25 cellular contexts compared by ENCODE assay signal in the genomic region with DNA sequence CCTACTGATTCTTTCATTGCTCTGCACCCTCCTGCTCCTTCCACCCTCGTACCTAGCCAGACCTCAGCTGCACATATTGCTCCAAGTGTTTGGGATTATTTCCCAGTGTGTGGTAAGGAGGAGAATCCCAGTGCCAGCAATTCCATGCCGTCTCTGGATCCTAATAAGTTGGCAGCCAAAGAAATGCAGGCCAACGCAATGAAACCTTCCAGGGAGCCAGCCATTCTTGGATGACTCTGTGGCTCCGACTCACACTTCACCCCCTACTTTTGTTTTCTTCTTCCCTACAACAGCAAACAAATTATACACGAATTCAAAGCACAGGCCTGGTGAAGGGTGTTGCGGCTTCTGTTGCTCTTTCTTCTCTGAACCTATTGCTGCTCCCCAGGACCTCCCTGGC.
"Had no signal": no experiment of that assay in that cellular context is flagged by ENCODE, and none has a peak within 500 bp of the region (broad histone marks: within the 10 kb centered on the region; RNA-seq: fewer than 3 reads in every experiment).

No MANE protein-coding gene starts in this region.

- H3K4me1 Mint-ChIP-seq: central memory CD8-positive, alpha-beta T cell; stimulated activated naive B cell treated with anti-CD40 and anti-IgM and Interleukin-4, amounts not matched to agents 10 μg/mL and 1 μg/mL and 100 μg/mL, for 72 hours had no signal

- H3K36me3 ChIP-seq: breast epithelium, heart right ventricle, pancreas, thoracic aorta had no signal

- H3K4me3 ChIP-seq: breast epithelium, heart right ventricle, pancreas, psoas muscle, smooth muscle cell, thoracic aorta had no signal

- H3K4me3 Mint-ChIP-seq: activated naive CD8-positive, alpha-beta T cell; activated T-cell treated with anti-CD3 and anti-CD28 coated beads, Interleukin-2, amount 50 U/mL, for 72 hours; central memory CD8-positive, alpha-beta T cell; dendritic cell treated with granulocyte-macrophage colony-stimulating factor and Interleukin-4, amounts not matched to agents 40 ng/mL and 50 ng/mL, for 4 days; endodermal cell; naive B cell; nephron progenitor cell; stimulated activated naive B cell treated with anti-CD40 and anti-IgM and Interleukin-4, amounts not matched to agents 10 μg/mL and 1 μg/mL and 100 μg/mL, for 72 hours had no signal

- H3K9me3 Mint-ChIP-seq: dendritic cell treated with granulocyte-macrophage colony-stimulating factor and Interleukin-4, amounts not matched to agents 40 ng/mL and 50 ng/mL, for 4 days; endodermal cell; nephron progenitor cell had no signal

- H3K27ac Mint-ChIP-seq: activated naive CD8-positive, alpha-beta T cell; activated T-cell treated with anti-CD3 and anti-CD28 coated beads, Interleukin-2, amount 50 U/mL, for 72 hours; dendritic cell treated with granulocyte-macrophage colony-stimulating factor and Interleukin-4, amounts not matched to agents 40 ng/mL and 50 ng/mL, for 4 days; endodermal cell; naive B cell; nephron progenitor cell; stimulated activated naive B cell treated with anti-CD40 and anti-IgM and Interleukin-4, amounts not matched to agents 10 μg/mL and 1 μg/mL and 100 μg/mL, for 72 hours had no signal

- ATAC-seq: activated T-cell treated with anti-CD3 and anti-CD28 coated beads, Interleukin-2, amount 50 U/mL, for 72 hours; esophagus mucosa; foreskin keratinocyte; left lobe of liver; pancreas; psoas muscle; stimulated activated naive B cell treated with anti-CD40 and anti-IgM and Interleukin-4, amounts not matched to agents 10 μg/mL and 1 μg/mL and 100 μg/mL, for 72 hours had no signal

- H3K27me3 ChIP-seq: breast epithelium, foreskin keratinocyte, heart right ventricle, pancreas had no signal

- H3K27me3 Mint-ChIP-seq: activated naive CD8-positive, alpha-beta T cell; dendritic cell treated with granulocyte-macrophage colony-stimulating factor and Interleukin-4, amounts not matched to agents 40 ng/mL and 50 ng/mL, for 4 days; naive B cell had no signal

- H3K4me1 ChIP-seq: pancreas, psoas muscle had no signal

- DNase-seq: activated CD4-positive, alpha-beta T cell treated with anti-CD3 and anti-CD28 coated beads for 4 hours; activated CD4-positive, alpha-beta T cell treated with anti-CD3 and anti-CD28 coated beads, Interleukin-2, amount 50 U/mL, for 4 hours; activated CD4-positive, CD25-positive, alpha-beta regulatory T cell; activated naive CD4-positive, alpha-beta T cell treated with Interleukin-2 at 50 U/mL for 16 hours; activated T-cell treated with anti-CD3 and anti-CD28 coated beads for 4 hours; activated T-cell treated with anti-CD3 and anti-CD28 coated beads, Interleukin-2, amount 50 U/mL, for 72 hours; endodermal cell; foreskin keratinocyte; heart right ventricle; kidney glomerular epithelial cell; naive B cell; nephron progenitor cell; pancreas; psoas muscle; stimulated activated CD4-positive, alpha-beta T cell treated with anti-CD3 and anti-CD28 coated beads, Interleukin-1b, Interleukin-23, amount 100 ng/mL, for 48 hours; stimulated activated naive B cell treated with anti-CD40 and anti-IgM and Interleukin-4, amounts not matched to agents 10 μg/mL and 1 μg/mL and 100 μg/mL, for 72 hours; trophoblast cell had no signal

- H3K27ac ChIP-seq: breast epithelium, foreskin keratinocyte, pancreas, psoas muscle, thoracic aorta had no signal

- H3K9me3 ChIP-seq: breast epithelium, pancreas, psoas muscle, thoracic aorta had no signal
